1 cellular context compared by ENCODE assay signal in genomic region chr3:70970136-70970535, GRCh38.
TF ChIP-seq lines count a peak whose summit lies in the region.

No MANE protein-coding gene starts in this region.

TF ChIP-seq in WTC11, 78 proteins besides CTCF, POLR2A, EP300 and RAD21 (continued from another document):
- TF ChIP-seq AFF4 (CRISPR knock-in tag; IDR thresholded peaks at IDR 0.05; ENCODE audit: borderline replicate concordance) = no peak
TF ChIP-seq in WTC11: peak in this region for 1.
